ENCODE assay signal across 20 cellular contexts in the genomic region with DNA sequence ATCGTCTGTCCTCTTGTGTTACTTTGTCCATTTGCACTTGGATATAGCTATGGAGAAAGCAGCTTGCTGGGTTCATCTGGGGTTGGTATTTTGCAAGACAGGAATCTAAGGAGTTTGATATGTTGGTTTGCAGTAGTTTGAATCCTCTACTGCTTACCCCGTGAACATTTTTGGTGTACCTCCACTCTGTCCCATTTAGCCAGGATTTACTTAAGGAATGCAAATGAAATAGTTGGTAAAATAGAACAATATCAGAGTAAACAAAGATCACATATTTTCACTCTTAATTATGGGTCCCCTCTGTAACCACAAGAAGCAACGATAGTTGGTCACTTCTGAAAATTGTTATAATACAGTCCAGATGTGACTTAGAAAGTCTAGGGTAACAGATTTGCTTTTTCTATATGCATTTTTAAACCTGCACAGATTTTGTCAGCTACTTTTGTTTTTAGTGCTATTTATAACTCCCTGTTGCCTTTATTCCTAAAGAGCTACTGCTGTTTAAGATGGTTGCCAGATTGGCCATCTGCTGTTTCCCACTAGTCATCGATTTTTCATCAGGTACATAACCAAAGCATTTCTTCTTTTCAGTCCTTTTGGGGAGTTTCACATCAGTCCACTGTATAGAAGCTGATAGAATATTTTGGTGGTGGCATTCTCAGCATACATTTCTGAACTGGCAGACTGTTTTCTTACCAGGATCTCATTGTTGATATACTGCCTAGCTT. TPM values are rescaled to one million over a fixed set of nuclear protein-coding genes. Genes with fewer than 3 reads are reported as not detected.
A peak's percentile ranks its signal among the peaks of the same experiment; 100 is the strongest.
DNase-seq lines count a peak whose midpoint lies in the region; ATAC-seq and TF ChIP-seq lines count a peak whose summit lies in the region.
"Had no signal": no experiment of that assay in that cellular context is flagged by ENCODE, and none has a peak within 500 bp of the region (broad histone marks: within the 10 kb centered on the region; RNA-seq: fewer than 3 reads in every experiment).

No MANE protein-coding gene starts in this region.

- H2BK12ac ChIP-seq in neuronal stem cell (ENCODE audit: low read length) = no peak overlapping the region

- H4K8ac ChIP-seq in neuronal stem cell (ENCODE audit: low read depth, low read length) = no peak overlapping the region

- TF ChIP-seq EP300 in stomach (IDR thresholded peaks at IDR 0.05) (no peak), upper lobe of left lung (IDR thresholded peaks at IDR 0.05) (no peak)

- no peak for TF ChIP-seq CTCF in right atrium auricular region (IDR thresholded peaks at IDR 0.05)
- no peak for TF ChIP-seq CTCF in KMS-11 (conservative IDR thresholded peaks at IDR 0.05; ENCODE audit: low read depth, low read length)
- no peak for TF ChIP-seq CTCF in chondrocyte (IDR thresholded peaks at IDR 0.05)
- no peak for TF ChIP-seq CTCF in mesothelial cell of epicardium (IDR thresholded peaks at IDR 0.05; ENCODE audit: unreplicated experiment)
- TF ChIP-seq CTCF in stomach (IDR thresholded peaks at IDR 0.05) = no peak
- no peak for TF ChIP-seq CTCF in upper lobe of left lung (IDR thresholded peaks at IDR 0.05)

- no peak overlapping the region for H4K91ac ChIP-seq in neuronal stem cell (ENCODE audit: low read depth, low read length, poor library complexity)

- H3K4me1 ChIP-seq in right atrium auricular region = peaks cover 0 to 32% of the 10 kb centered on the region in 2 donors
- peaks cover 69% of the 10 kb centered on the region for H3K4me1 ChIP-seq in KMS-11 (ENCODE audit: low read depth, poor library complexity, severe bottlenecking)
- peaks cover 0 to 18% (median 5%) of the 10 kb centered on the region in 4 donors for H3K4me1 ChIP-seq in stomach
- H3K4me1 ChIP-seq in neuronal stem cell (ENCODE audit: control insufficient read depth in 2 of 2, insufficient read depth in 1 of 2, low read depth in 1 of 2, low read length in 2 of 2) = peaks cover 0 to 3% of the 10 kb centered on the region in 2 donors
- H3K4me1 ChIP-seq in upper lobe of left lung = peaks cover 0 to 6% (median 4%) of the 10 kb centered on the region in 4 donors
- H3K4me1 ChIP-seq: BLaER1 had no signal

- DNase-seq in Right ventricle myocardium inferior (ENCODE audit: missing footprints) = no peak
- DNase-seq in right atrium auricular region (ENCODE audit: low spot score) = no peak
- DNase-seq in chondrocyte (ENCODE audit: low spot score) = no peak
- DNase-seq in mesothelial cell of epicardium (ENCODE audit: low spot score in 2 of 2, unreplicated experiment in 2 of 2) = no peak
- no peak for DNase-seq in stomach
- DNase-seq in neuronal stem cell (ENCODE audit: low spot score) = no peak
- DNase-seq in upper lobe of left lung = no peak
- DNase-seq: activated CD4-positive, alpha-beta T cell treated with anti-CD3 and anti-CD28 coated beads for 1 hour; activated CD8-positive, alpha-beta T cell treated with anti-CD3 and anti-CD28 coated beads, Interleukin-2, amount 10 ng/mL, durations not matched to agents 7 days and 5 days; activated gamma-delta T cell; DMS79 treated with DMSO at 0.1 percent for 48 hours; head of caudate nucleus; NCI-H1105; NCI-H2029; small intestine; stimulated activated CD4-positive, alpha-beta T cell treated with anti-CD3 and anti-CD28 coated beads, Interleukin-2, amount 100 ng/mL, for 24 hours; T-helper 1 cell had no signal

- H3K4me1 Mint-ChIP-seq in chondrocyte (ENCODE audit: low read depth) (peaks cover 36% of the 10 kb centered on the region), mesothelial cell of epicardium (peaks cover 6% of the 10 kb centered on the region)

- H3K4me3 Mint-ChIP-seq in chondrocyte (ENCODE audit: unreplicated experiment) (no peak overlapping the region), mesothelial cell of epicardium (no peak overlapping the region)
- H3K4me3 Mint-ChIP-seq: activated CD8-positive, alpha-beta T cell treated with anti-CD3 and anti-CD28 coated beads, Interleukin-2, amount 10 ng/mL, durations not matched to agents 7 days and 5 days had no signal

- H3K36me3 ChIP-seq in right atrium auricular region (no peaks in the 10 kb centered on the region), KMS-11 (ENCODE audit: insufficient read depth) (no peaks in the 10 kb centered on the region), stomach (no peaks in the 10 kb centered on the region), neuronal stem cell (replicated peaks in 1 of 2; ENCODE audit: control insufficient read depth in 2 of 2, insufficient read depth in 2 of 2, low read length in 2 of 2) (no peaks in the 10 kb centered on the region), upper lobe of left lung (no peaks in the 10 kb centered on the region)

- intact Hi-C loops in Right ventricle myocardium inferior (cut with DNase I) (no loop called here), stomach (cut with DNase I; ENCODE audit: low total_unique reads) (no loop called here)

- peaks cover 27% of the 10 kb centered on the region for H3K9me3 Mint-ChIP-seq in chondrocyte (ENCODE audit: low read depth)
- peaks cover 47% of the 10 kb centered on the region for H3K9me3 Mint-ChIP-seq in mesothelial cell of epicardium

- 57 to 75% (median 65%) methylated on average over 4 of the region's 4 CpGs for WGBS in stomach, 5 donors
- no CpG with 5 or more reads among the region's 4 CpGs for WGBS in neuronal stem cell (ENCODE audit: extremely low coverage in 2 of 2, insufficient read length in 2 of 2, insufficient replicate concordance in 1 of 2), 2 donors
- 71 to 73% methylated on average over 4 of the region's 4 CpGs for WGBS in upper lobe of left lung, 2 donors

- no peak overlapping the region for H2AK5ac ChIP-seq in neuronal stem cell (ENCODE audit: low read depth, low read length)

- H3K27me3 ChIP-seq in right atrium auricular region = no peaks in the 10 kb centered on the region
- H3K27me3 ChIP-seq in KMS-11 (ENCODE audit: insufficient read depth, low read depth) = no peaks in the 10 kb centered on the region
- H3K27me3 ChIP-seq in stomach = no peaks in the 10 kb centered on the region
- H3K27me3 ChIP-seq in neuronal stem cell (ENCODE audit: control insufficient read depth in 3 of 3, insufficient read depth in 3 of 3, low read depth in 1 of 3, low read length in 3 of 3) = no peaks in the 10 kb centered on the region
- no peaks in the 10 kb centered on the region for H3K27me3 ChIP-seq in upper lobe of left lung
- H3K27me3 ChIP-seq: BLaER1 had no signal

- TF ChIP-seq POLR2A in stomach (IDR thresholded peaks at IDR 0.05) = no peak
- no peak for TF ChIP-seq POLR2A in upper lobe of left lung (IDR thresholded peaks at IDR 0.05)

- H2BK15ac ChIP-seq in neuronal stem cell (ENCODE audit: low read length) = no peak overlapping the region

- H2AFZ ChIP-seq in KMS-11 (ENCODE audit: low read depth) (no peak overlapping the region), neuronal stem cell (ENCODE audit: low read length) (no peak overlapping the region)

- ATAC-seq in Right ventricle myocardium inferior = peak; percentile 37
- no peak for ATAC-seq in upper lobe of left lung (ENCODE audit: low FRiP score in 2 of 2)
- ATAC-seq: activated CD8-positive, alpha-beta T cell treated with anti-CD3 and anti-CD28 coated beads, Interleukin-2, amount 10 ng/mL, durations not matched to agents 7 days and 5 days had no signal

- H3K4ac ChIP-seq in neuronal stem cell (ENCODE audit: low read length) = no peak overlapping the region

- no peak overlapping the region for H3K14ac ChIP-seq in neuronal stem cell (ENCODE audit: low read length)

- H3K4me3 ChIP-seq in right atrium auricular region (no peak overlapping the region), KMS-11 (IDR thresholded peaks at IDR 0.05; ENCODE audit: insufficient read depth, low read depth, low read length) (no peak overlapping the region), stomach (no peak overlapping the region), neuronal stem cell (ENCODE audit: low read length in 2 of 2) (no peak overlapping the region), upper lobe of left lung (no peak overlapping the region)
- H3K4me3 ChIP-seq: BLaER1, coronary artery had no signal

- H3K23ac ChIP-seq in neuronal stem cell (ENCODE audit: low read depth, low read length, poor library complexity) = no peak overlapping the region

- H3K27ac Mint-ChIP-seq in chondrocyte (ENCODE audit: unreplicated experiment) = peak overlapping the region; percentile 28
- peak overlapping the region; percentile 4 for H3K27ac Mint-ChIP-seq in mesothelial cell of epicardium
- H3K27ac Mint-ChIP-seq: activated CD8-positive, alpha-beta T cell treated with anti-CD3 and anti-CD28 coated beads, Interleukin-2, amount 10 ng/mL, durations not matched to agents 7 days and 5 days had no signal

- H3K9me3 ChIP-seq in right atrium auricular region (peaks cover 0 to 12% of the 10 kb centered on the region in 2 donors), stomach (peaks cover 0 to 21% (median 9%) of the 10 kb centered on the region in 4 donors), neuronal stem cell (replicated peaks in 1 of 2; ENCODE audit: control insufficient read depth in 2 of 2, insufficient read depth in 1 of 2, low read depth in 1 of 2, low read length in 2 of 2) (peaks cover 0 to 9% of the 10 kb centered on the region in 2 donors), upper lobe of left lung (no peaks in the 10 kb centered on the region)

- H3K27me3 Mint-ChIP-seq in chondrocyte (ENCODE audit: low read depth) (no peaks in the 10 kb centered on the region), mesothelial cell of epicardium (ENCODE audit: low read depth) (no peaks in the 10 kb centered on the region)

- H3K36me3 Mint-ChIP-seq in chondrocyte (ENCODE audit: low read depth) = peaks cover 12% of the 10 kb centered on the region
- peaks cover 43% of the 10 kb centered on the region for H3K36me3 Mint-ChIP-seq in mesothelial cell of epicardium

- no peak overlapping the region for H2BK120ac ChIP-seq in neuronal stem cell (ENCODE audit: low read depth, low read length)

- peaks cover 14% of the 10 kb centered on the region; the same call in 1 of the 2 replicates for H3K79me2 ChIP-seq in KMS-11 (ENCODE audit: insufficient read depth, low read depth)

- H3K9ac ChIP-seq in KMS-11 (no peak overlapping the region; the same call in 1 of the 2 replicates), neuronal stem cell (ENCODE audit: low read depth, low read length, poor library complexity) (no peak overlapping the region)
- H3K9ac ChIP-seq: BLaER1 had no signal

- H3K79me1 ChIP-seq in neuronal stem cell (ENCODE audit: low read depth, low read length) = peaks cover 5% of the 10 kb centered on the region

- no peak overlapping the region for H3K18ac ChIP-seq in neuronal stem cell (ENCODE audit: low read length)

- H2BK5ac ChIP-seq in neuronal stem cell (ENCODE audit: low read length) = no peak overlapping the region

- no peaks in the 10 kb centered on the region for H4K20me1 ChIP-seq in KMS-11 (ENCODE audit: insufficient read depth)

- peak overlapping the region; percentile 85 for H3K4me2 ChIP-seq in KMS-11
- H3K4me2 ChIP-seq in neuronal stem cell (ENCODE audit: insufficient read depth, low read length, poor library complexity, severe bottlenecking) = no peak overlapping the region
- H3K4me2 ChIP-seq: BLaER1 had no signal

- no peak overlapping the region for H3K27ac ChIP-seq in right atrium auricular region
- H3K27ac ChIP-seq in KMS-11 = peak overlapping the region; percentile 73
- no peak overlapping the region for H3K27ac ChIP-seq in stomach
- no peak overlapping the region for H3K27ac ChIP-seq in neuronal stem cell (replicated peaks; ENCODE audit: low read length)
- H3K27ac ChIP-seq in upper lobe of left lung = no peak overlapping the region
- H3K27ac ChIP-seq: BLaER1, coronary artery had no signal

RNA-seq across cellular contexts. Expression of gene MAPK8, which starts 37.6 kb away (rescaled TPM):
- total RNA-seq in Right ventricle myocardium inferior (29.5 TPM), right atrium auricular region (10 to 100 TPM; 22.3 to 26.5 TPM), chondrocyte (37.8 to 43.4 TPM (median 41.4 TPM) in 3 replicates), mesothelial cell of epicardium (62.4 to 66.4 TPM (median 65.0 TPM) in 3 replicates), stomach (10 to 100 TPM in 4 of 5 donors, 1 to 10 TPM in 1; 1.2 to 85.0 (median 34.4) TPM), upper lobe of left lung (10 to 100 TPM; 33.6 to 61.6 (median 46.6) TPM)
- polyA plus RNA-seq in stomach = 10 to 100 TPM in 1 of 3 donors, 1 to 10 TPM in 2; 7.3 to 16.5 (median 8.8) TPM
- 48.9 TPM for polyA plus RNA-seq in neuronal stem cell (2013, experiment 1 of 2)
- polyA plus RNA-seq in neuronal stem cell (2013, experiment 2 of 2) = 49.3 TPM
